ENCODE assay signal across 18 cellular contexts in the genomic region with DNA sequence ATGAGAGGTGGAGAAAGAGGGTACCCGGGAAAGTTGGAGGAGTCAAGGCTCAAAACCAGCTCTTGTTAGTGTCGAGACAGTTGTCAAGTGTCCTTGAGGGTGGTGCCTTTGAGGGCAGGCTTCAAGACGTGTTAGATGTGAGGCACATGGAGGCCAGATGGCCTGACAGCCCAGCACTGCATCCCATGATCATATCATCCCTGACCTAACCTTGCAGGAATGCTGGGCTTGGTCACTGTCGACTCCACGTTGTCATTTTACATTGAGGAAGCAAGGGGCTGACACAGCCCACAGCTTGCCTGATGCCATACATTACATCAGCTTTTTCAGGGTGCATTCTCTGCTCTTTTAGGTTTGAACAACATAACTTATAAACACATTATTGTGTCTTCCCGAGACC.
A peak's percentile ranks its signal among the peaks of the same experiment; 100 is the strongest.
DNase-seq lines count a peak whose midpoint lies in the region; ATAC-seq, FAIRE-seq and TF ChIP-seq lines count a peak whose summit lies in the region.
"Had no signal": no experiment of that assay in that cellular context is flagged by ENCODE, and none has a peak within 500 bp of the region (broad histone marks: within the 10 kb centered on the region; RNA-seq: fewer than 3 reads in every experiment).

No MANE protein-coding gene starts in this region.

- no peaks in the 10 kb centered on the region for H3K27me3 ChIP-seq in astrocyte (ENCODE audit: insufficient read depth, low read length)
- H3K27me3 ChIP-seq: heart left ventricle, Peyer's patch, sigmoid colon had no signal

- TF ChIP-seq CTCF in AG10803 (conservative IDR thresholded peaks at IDR 0.05; ENCODE audit: low read length), result no peak
- no peak for TF ChIP-seq CTCF in astrocyte (IDR thresholded peaks at IDR 0.05; ENCODE audit: insufficient read depth, low read depth, low read length)

- no peaks in the 10 kb centered on the region for H4K20me1 ChIP-seq in astrocyte (ENCODE audit: insufficient read depth, low read length)

- H3K36me3 Mint-ChIP-seq in astrocyte (ENCODE audit: low read depth, unreplicated experiment), result peaks cover 3% of the 10 kb centered on the region

- peaks cover 10% of the 10 kb centered on the region for H3K4me1 Mint-ChIP-seq in astrocyte (ENCODE audit: low read depth, unreplicated experiment)

- H3K36me3 ChIP-seq in astrocyte (ENCODE audit: insufficient read depth, low read length), result no peaks in the 10 kb centered on the region
- H3K36me3 ChIP-seq: heart left ventricle, Peyer's patch, sigmoid colon had no signal

- no peak overlapping the region for H3K4me3 Mint-ChIP-seq in astrocyte (ENCODE audit: unreplicated experiment)
- H3K4me3 Mint-ChIP-seq: dendritic cell treated with granulocyte-macrophage colony-stimulating factor and Interleukin-4, amounts not matched to agents 40 ng/mL and 50 ng/mL, for 4 days had no signal

- H3K4me1 ChIP-seq in astrocyte (ENCODE audit: insufficient read depth, low read length), result peaks cover 3% of the 10 kb centered on the region
- H3K4me1 ChIP-seq: heart left ventricle, Peyer's patch, sigmoid colon had no signal

- no peaks in the 10 kb centered on the region for H3K27me3 Mint-ChIP-seq in astrocyte (ENCODE audit: low read depth, unreplicated experiment)
- H3K27me3 Mint-ChIP-seq: dendritic cell treated with granulocyte-macrophage colony-stimulating factor and Interleukin-4, amounts not matched to agents 40 ng/mL and 50 ng/mL, for 4 days had no signal

- peaks cover 9% of the 10 kb centered on the region for H3K9me3 Mint-ChIP-seq in astrocyte (ENCODE audit: unreplicated experiment)
- H3K9me3 Mint-ChIP-seq: dendritic cell treated with granulocyte-macrophage colony-stimulating factor and Interleukin-4, amounts not matched to agents 40 ng/mL and 50 ng/mL, for 4 days had no signal

- no peak for FAIRE-seq in astrocyte (lab: Jason Lieb, UNC)
- FAIRE-seq: K562 had no signal

- peak overlapping the region; percentile 26 for H2AFZ ChIP-seq in astrocyte (ENCODE audit: low read depth, low read length)

- DNase-seq in AG10803 (ENCODE audit: low read depth) (peak; percentile 82), HS-5 (ENCODE audit: low read depth) (peak; percentile 93), astrocyte (ENCODE audit: low read depth) (no peak), islet precursor cell (peak; percentile 73), caudate nucleus (lab: John Stamatoyannopoulos, UW) (no peak), NCI-H345 (lab: John Stamatoyannopoulos, UW) (no peak), NCI-H2029 (lab: John Stamatoyannopoulos, UW) (no peak)
- DNase-seq: activated effector memory CD4-positive, alpha-beta T cell treated with Interleukin-2 at 50 U/mL for 16 hours; DMS153; heart left ventricle; NCI-H2171 treated with DMSO at 0.1 percent for 48 hours; Peyer's patch; sigmoid colon; substantia nigra; T-helper 1 cell had no signal

- no peak overlapping the region for H3K4me2 ChIP-seq in astrocyte (ENCODE audit: low read length)

- no peak overlapping the region for H3K9ac ChIP-seq in astrocyte (ENCODE audit: low read length)

- H3K79me2 ChIP-seq in astrocyte (ENCODE audit: insufficient read depth, low read length), result no peaks in the 10 kb centered on the region

- ATAC-seq in GM19397 (IDR thresholded peaks at IDR 0.05; ENCODE audit: unreplicated experiment), result no peak
- ATAC-seq: heart left ventricle, K562 had no signal

- no peak overlapping the region for H3K4me3 ChIP-seq in AG10803 (ENCODE audit: low read length)
- no peak overlapping the region for H3K4me3 ChIP-seq in astrocyte (ENCODE audit: insufficient read depth, low read depth, low read length)
- H3K4me3 ChIP-seq: heart left ventricle, K562, Peyer's patch, sigmoid colon had no signal

- peak overlapping the region; percentile 96 for H3K27ac Mint-ChIP-seq in astrocyte (ENCODE audit: unreplicated experiment)
- H3K27ac Mint-ChIP-seq: dendritic cell treated with granulocyte-macrophage colony-stimulating factor and Interleukin-4, amounts not matched to agents 40 ng/mL and 50 ng/mL, for 4 days had no signal

- H3K27ac ChIP-seq in astrocyte (ENCODE audit: low read depth, low read length) (no peak overlapping the region), caudate nucleus (ENCODE audit: low read depth, low read length) (no peak overlapping the region)
- H3K27ac ChIP-seq: heart left ventricle, Peyer's patch, sigmoid colon had no signal

- H3K9me3 ChIP-seq in astrocyte (ENCODE audit: insufficient read depth, low read depth, low read length), result no peaks in the 10 kb centered on the region
- H3K9me3 ChIP-seq: heart left ventricle, Peyer's patch, sigmoid colon had no signal

Comparison
In these comparisons a context has a peak if more than half of its experiments do, and no peak if none do; other contexts are left out.
1. DNase-seq: peak in AG10803 (single experiment), HS-5 (single experiment) and islet precursor cell (single experiment); none in astrocyte (single experiment), caudate nucleus (0 of 61), NCI-H345 (single experiment) and NCI-H2029 (single experiment).